Comparison of ENCODE assay signal across 11 cellular contexts in the genomic region with DNA sequence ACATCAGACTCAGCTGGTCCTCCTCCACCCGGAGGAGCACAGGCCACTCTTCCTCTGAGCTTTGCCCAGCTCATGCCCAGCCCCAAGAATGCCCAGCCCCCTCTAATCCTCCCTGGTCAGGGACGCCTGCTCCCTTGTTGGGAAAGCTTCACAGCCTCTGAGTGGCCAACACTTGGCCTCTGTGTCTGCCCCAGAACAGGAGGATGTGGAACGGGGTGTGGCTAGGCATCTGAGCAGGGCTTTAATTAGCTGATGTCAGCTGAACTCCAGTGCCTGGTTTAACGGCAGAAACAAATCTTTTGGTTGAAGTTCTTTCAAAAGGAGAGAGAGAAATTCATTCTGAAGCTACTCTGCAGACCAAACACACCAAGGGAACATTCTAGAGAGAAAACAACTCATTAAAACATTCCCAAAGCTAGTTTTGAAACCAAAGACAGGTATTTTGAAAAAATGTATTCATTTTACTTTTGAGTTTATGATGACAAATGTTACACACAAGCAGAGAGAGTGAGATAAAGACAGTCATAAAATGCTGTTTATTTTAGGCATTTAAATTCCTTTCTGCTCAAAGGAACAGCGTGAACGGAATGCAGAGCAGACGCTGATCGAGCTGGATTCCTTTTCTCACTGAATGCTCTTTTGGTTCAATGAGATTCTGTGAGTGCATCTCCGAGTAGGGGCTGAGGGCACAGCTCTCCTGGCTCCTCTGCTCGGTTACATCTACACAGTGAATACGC.
DNase-seq lines count a peak whose midpoint lies in the region; FAIRE-seq and TF ChIP-seq lines count a peak whose summit lies in the region.
"Had no signal": no experiment of that assay in that cellular context is flagged by ENCODE, and none has a peak within 500 bp of the region (broad histone marks: within the 10 kb centered on the region; RNA-seq: fewer than 3 reads in every experiment).

No MANE protein-coding gene starts in this region.

- no peaks in the 10 kb centered on the region for H3K9me3 Mint-ChIP-seq in activated T-helper 2 cell treated with anti-CD3 and anti-CD28 coated beads, Interferon-gamma antibody, Interleukin-2, Interleukin-4, amounts not matched to agents 10 μg/mL and 5 μg/mL and 100 μg/mL, durations not matched to agents 14 hours and 24 hours and 36 hours

- DNase-seq in HEK293T (ENCODE audit: extremely low spot score): peak; percentile 37
- no peak for DNase-seq in activated T-helper 2 cell treated with anti-CD3 and anti-CD28 coated beads, Interferon-gamma antibody, Interleukin-2, Interleukin-4, amounts not matched to agents 10 μg/mL and 5 μg/mL and 100 μg/mL, durations not matched to agents 14 hours and 24 hours and 36 hours (ENCODE audit: low spot score)
- peak; percentile 65 for DNase-seq in iris pigment epithelial cell (ENCODE audit: low read depth)
- no peak for DNase-seq in sigmoid colon
- no peak for DNase-seq in COLO668 (lab: John Stamatoyannopoulos, UW; ENCODE audit: unreplicated experiment)
- no peak for DNase-seq in stimulated activated CD8-positive, alpha-beta memory T cell treated with anti-CD3 and anti-CD28 coated beads, Interleukin-4, amount 100 ng/mL, for 48 hours
- DNase-seq in NCI-H1417 treated with DMSO at 0.1 percent for 48 hours (lab: John Stamatoyannopoulos, UW): no peak
- DNase-seq in H54 (ENCODE audit: insufficient read length, low spot score): no peak
- DNase-seq: naive thymus-derived CD4-positive, alpha-beta T cell; NCI-H187 had no signal

- H3K4me1 ChIP-seq in sigmoid colon: peaks cover 0 to 40% (median 35%) of the 10 kb centered on the region in 4 donors

- peak overlapping the region; percentile 7 for H3K27ac Mint-ChIP-seq in activated T-helper 2 cell treated with anti-CD3 and anti-CD28 coated beads, Interferon-gamma antibody, Interleukin-2, Interleukin-4, amounts not matched to agents 10 μg/mL and 5 μg/mL and 100 μg/mL, durations not matched to agents 14 hours and 24 hours and 36 hours

- TF ChIP-seq EP300 in sigmoid colon (IDR thresholded peaks at IDR 0.05): peak in 1 of 4 donors; percentile 82

- H3K27me3 ChIP-seq in sigmoid colon: no peaks in the 10 kb centered on the region

- intact Hi-C loops in activated T-helper 2 cell treated with anti-CD3 and anti-CD28 coated beads, Interferon-gamma antibody, Interleukin-2, Interleukin-4, amounts not matched to agents 10 μg/mL and 5 μg/mL and 100 μg/mL, durations not matched to agents 14 hours and 24 hours and 36 hours (cut with micrococcal nuclease): no loop called here
- intact Hi-C loops in sigmoid colon (cut with DNase I): no loop called here

- CTCF ChIA-PET in HEK293T (lab: Yijun Ruan, JAX): no interaction called here

- H3K36me3 ChIP-seq in sigmoid colon: no peaks in the 10 kb centered on the region

- POLR2A ChIA-PET in HEK293T (lab: Yijun Ruan, JAX): no interaction called here

- TF ChIP-seq CTCF in sigmoid colon (IDR thresholded peaks at IDR 0.05): no peak

- peak overlapping the region; percentile 69 to 91 (median 80) for H3K27ac ChIP-seq in sigmoid colon
- H3K27ac ChIP-seq: coronary artery had no signal

- H3K9me3 ChIP-seq in sigmoid colon: no peaks in the 10 kb centered on the region

- no peaks in the 10 kb centered on the region for H3K36me3 Mint-ChIP-seq in activated T-helper 2 cell treated with anti-CD3 and anti-CD28 coated beads, Interferon-gamma antibody, Interleukin-2, Interleukin-4, amounts not matched to agents 10 μg/mL and 5 μg/mL and 100 μg/mL, durations not matched to agents 14 hours and 24 hours and 36 hours (ENCODE audit: low read depth)

- FAIRE-seq in H54 (lab: Jason Lieb, UNC): no peak

- no peaks in the 10 kb centered on the region for H3K27me3 Mint-ChIP-seq in activated T-helper 2 cell treated with anti-CD3 and anti-CD28 coated beads, Interferon-gamma antibody, Interleukin-2, Interleukin-4, amounts not matched to agents 10 μg/mL and 5 μg/mL and 100 μg/mL, durations not matched to agents 14 hours and 24 hours and 36 hours (ENCODE audit: low read depth)
- H3K27me3 Mint-ChIP-seq: naive thymus-derived CD4-positive, alpha-beta T cell had no signal

- H3K4me3 ChIP-seq in sigmoid colon: peak overlapping the region in 3 of 4 donors; percentile 8 to 15 (median 9)
- H3K4me3 ChIP-seq: coronary artery had no signal

- 15 to 53% methylated on average over 11 of the region's 11 CpGs for WGBS in sigmoid colon, 2 donors

- peaks cover 9% of the 10 kb centered on the region for H3K4me1 Mint-ChIP-seq in activated T-helper 2 cell treated with anti-CD3 and anti-CD28 coated beads, Interferon-gamma antibody, Interleukin-2, Interleukin-4, amounts not matched to agents 10 μg/mL and 5 μg/mL and 100 μg/mL, durations not matched to agents 14 hours and 24 hours and 36 hours (ENCODE audit: low read depth)

- no peak overlapping the region for H3K4me3 Mint-ChIP-seq in activated T-helper 2 cell treated with anti-CD3 and anti-CD28 coated beads, Interferon-gamma antibody, Interleukin-2, Interleukin-4, amounts not matched to agents 10 μg/mL and 5 μg/mL and 100 μg/mL, durations not matched to agents 14 hours and 24 hours and 36 hours (ENCODE audit: low read depth)
- H3K4me3 Mint-ChIP-seq: naive thymus-derived CD4-positive, alpha-beta T cell had no signal

- TF ChIP-seq POLR2A in sigmoid colon (IDR thresholded peaks at IDR 0.05) (no peak), H54 (IDR thresholded peaks at IDR 0.05; ENCODE audit: low read depth, low read length) (no peak)

TF ChIP-seq in HEK293T, 16 proteins besides CTCF, POLR2A, EP300 and RAD21:
- TF ChIP-seq BHLHE40 (IDR thresholded peaks at IDR 0.05; ENCODE audit: borderline replicate concordance): no peak
- no peak for TF ChIP-seq L3MBTL2 (conservative IDR thresholded peaks at IDR 0.05)
- TF ChIP-seq TARDBP (IDR thresholded peaks at IDR 0.05): no peak
- TF ChIP-seq FOXM1 (IDR thresholded peaks at IDR 0.05; ENCODE audit: borderline replicate concordance): no peak
- TF ChIP-seq, protein P1, sequence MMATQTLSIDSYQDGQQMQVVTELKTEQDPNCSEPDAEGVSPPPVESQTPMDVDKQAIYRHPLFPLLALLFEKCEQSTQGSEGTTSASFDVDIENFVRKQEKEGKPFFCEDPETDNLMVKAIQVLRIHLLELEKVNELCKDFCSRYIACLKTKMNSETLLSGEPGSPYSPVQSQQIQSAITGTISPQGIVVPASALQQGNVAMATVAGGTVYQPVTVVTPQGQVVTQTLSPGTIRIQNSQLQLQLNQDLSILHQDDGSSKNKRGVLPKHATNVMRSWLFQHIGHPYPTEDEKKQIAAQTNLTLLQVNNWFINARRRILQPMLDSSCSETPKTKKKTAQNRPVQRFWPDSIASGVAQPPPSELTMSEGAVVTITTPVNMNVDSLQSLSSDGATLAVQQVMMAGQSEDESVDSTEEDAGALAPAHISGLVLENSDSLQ (IDR thresholded peaks at IDR 0.05): no peak
- no peak for TF ChIP-seq LEF1 (IDR thresholded peaks at IDR 0.05; ENCODE audit: borderline replicate concordance)
TF ChIP-seq in HEK293T: peak in this region for 0.

Comparison
In these comparisons a context has a peak if more than half of its experiments do, and no peak if none do; other contexts are left out.
1. DNase-seq: peak in HEK293T (single experiment) and iris pigment epithelial cell (single experiment); none in activated T-helper 2 cell treated with anti-CD3 and anti-CD28 coated beads, Interferon-gamma antibody, Interleukin-2, Interleukin-4, amounts not matched to agents 10 μg/mL and 5 μg/mL and 100 μg/mL, durations not matched to agents 14 hours and 24 hours and 36 hours (single experiment), sigmoid colon (single experiment), COLO668 (single experiment), stimulated activated CD8-positive, alpha-beta memory T cell treated with anti-CD3 and anti-CD28 coated beads, Interleukin-4, amount 100 ng/mL, for 48 hours (single experiment), NCI-H1417 treated with DMSO at 0.1 percent for 48 hours (single experiment) and H54 (single experiment).